Comparison of ENCODE assay signal across 26 cellular contexts in the genomic region with DNA sequence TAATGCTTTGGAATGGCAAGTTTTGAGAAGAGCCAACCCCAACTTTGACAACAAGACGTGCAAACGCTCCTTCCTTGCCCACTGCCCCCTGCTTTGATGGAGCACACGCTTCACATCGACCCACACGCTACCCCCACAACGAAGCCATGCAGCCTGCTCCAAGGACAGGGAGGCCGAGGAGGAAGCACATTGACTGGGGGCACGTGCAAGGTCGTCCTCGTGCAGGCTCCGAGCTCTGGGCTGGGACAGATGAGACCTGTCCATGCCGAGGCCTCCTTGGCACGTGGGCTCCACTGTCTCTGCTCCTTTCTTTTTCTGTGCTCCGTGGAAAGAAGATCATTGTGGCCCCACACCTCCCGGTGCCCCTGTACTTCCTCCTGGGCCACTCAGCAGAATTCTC.
"Had no signal": no experiment of that assay in that cellular context is flagged by ENCODE, and none has a peak within 500 bp of the region (broad histone marks: within the 10 kb centered on the region; RNA-seq: fewer than 3 reads in every experiment).

No MANE protein-coding gene starts in this region.

- H3K4me3 ChIP-seq: ascending aorta, gastroesophageal sphincter, hepatocyte, ovary, thyroid gland, upper lobe of right lung had no signal

- H3K27me3 ChIP-seq: ascending aorta, brain microvascular endothelial cell, neutrophil, ovary, thyroid gland, upper lobe of right lung had no signal

- H3K4me1 ChIP-seq: ascending aorta, gastroesophageal sphincter, thyroid gland, upper lobe of right lung had no signal

- DNase-seq: activated CD4-positive, alpha-beta T cell treated with anti-CD3 and anti-CD28 coated beads for 48 hours; activated CD4-positive, alpha-beta T cell treated with anti-CD3 and anti-CD28 coated beads, Interleukin-2, amount 50 U/mL, for 48 hours; activated CD8-positive, alpha-beta memory T cell treated with anti-CD3 and anti-CD28 coated beads for 24 hours; activated effector memory CD4-positive, alpha-beta T cell treated with Interleukin-2 at 50 U/mL for 16 hours; activated naive CD4-positive, alpha-beta T cell treated with Interleukin-2 at 50 U/mL for 16 hours; brain microvascular endothelial cell; effector CD4-positive, alpha-beta T cell; erythroblast; left cardiac atrium; naive thymus-derived CD8-positive, alpha-beta T cell; ovary; small intestine; stimulated activated CD4-positive, alpha-beta T cell treated with anti-CD3 and anti-CD28 coated beads, Interleukin-1b, Interleukin-23, amount 100 ng/mL, for 48 hours; stimulated activated CD4-positive, alpha-beta T cell treated with anti-CD3 and anti-CD28 coated beads, Interleukin-4, amount 100 ng/mL, for 4 hours; stimulated activated CD8-positive, alpha-beta memory T cell treated with anti-CD3 and anti-CD28 coated beads, Interleukin-4, amount 100 ng/mL, for 48 hours; stimulated activated naive CD8-positive, alpha-beta T cell treated with anti-CD3 and anti-CD28 coated beads, Interleukin-15, amount 100 ng/mL, for 72 hours; substantia nigra; thyroid gland; upper lobe of right lung had no signal

- H3K9me3 ChIP-seq: ascending aorta, gastroesophageal sphincter, neutrophil, ovary, thyroid gland, upper lobe of right lung had no signal

- H2AFZ ChIP-seq: hepatocyte had no signal

- FAIRE-seq: keratinocyte, small intestine, TTC549 had no signal

- H3K27ac ChIP-seq: ascending aorta, brain microvascular endothelial cell, gastroesophageal sphincter, hepatocyte, neutrophil, ovary, thyroid gland, upper lobe of right lung, VCaP had no signal

- H3K36me3 ChIP-seq: ascending aorta, brain microvascular endothelial cell, gastroesophageal sphincter, neutrophil, ovary, thyroid gland, upper lobe of right lung had no signal
